24 cellular contexts compared by ENCODE assay signal in genomic region chr3:114823061-114823460, GRCh38.
A peak's percentile ranks its signal among the peaks of the same experiment; 100 is the strongest.
DNase-seq lines count a peak whose midpoint lies in the region; ATAC-seq and TF ChIP-seq lines count a peak whose summit lies in the region.
"Had no signal": no experiment of that assay in that cellular context is flagged by ENCODE, and none has a peak within 500 bp of the region (broad histone marks: within the 10 kb centered on the region; RNA-seq: fewer than 3 reads in every experiment).

No MANE protein-coding gene starts in this region.

- no peak overlapping the region for H2AK5ac ChIP-seq in IMR-90 (ENCODE audit: low read depth, low read length)

- H3K79me1 ChIP-seq in IMR-90 (ENCODE audit: low read depth in 1 of 2, low read length in 2 of 2): no peaks in the 10 kb centered on the region; a peak in 1 of 4 replicates

- no peaks in the 10 kb centered on the region for H4K20me1 ChIP-seq in IMR-90 (ENCODE audit: insufficient read depth, low read length)

- no peaks in the 10 kb centered on the region for H3K4me1 ChIP-seq in IMR-90 (ENCODE audit: control insufficient read depth, insufficient read depth, low read length)
- no peaks in the 10 kb centered on the region for H3K4me1 ChIP-seq in CD4-positive, alpha-beta memory T cell (ENCODE audit: insufficient read depth, low read length)
- H3K4me1 ChIP-seq: A549; BE2C; BLaER1 treated with 17β-estradiol and CSF1 and Interleukin-3, amounts not matched to agents 10 nM and 100 nM had no signal

- H3K9me3 ChIP-seq in IMR-90 (ENCODE audit: control insufficient read depth, insufficient read depth, low read length): no peaks in the 10 kb centered on the region
- no peaks in the 10 kb centered on the region for H3K9me3 ChIP-seq in CD4-positive, alpha-beta memory T cell (ENCODE audit: control insufficient read depth in 1 of 2, low read length in 2 of 2)
- H3K9me3 ChIP-seq: A549; BE2C; BLaER1 treated with 17β-estradiol and CSF1 and Interleukin-3, amounts not matched to agents 10 nM and 100 nM had no signal

- no peak overlapping the region for H3K4me3 ChIP-seq in IMR-90 (ENCODE audit: insufficient read depth, low read depth, low read length)
- no peak overlapping the region for H3K4me3 ChIP-seq in CD4-positive, alpha-beta memory T cell (ENCODE audit: low read length in 2 of 2)
- H3K4me3 ChIP-seq: A549; BLaER1 treated with 17β-estradiol and CSF1 and Interleukin-3, amounts not matched to agents 10 nM and 100 nM; GM23248 had no signal

- dilution Hi-C loops in IMR-90 (cut with HindIII; ENCODE audit: low sequenced_read_pairs, unreplicated experiment): no loop called here

- no peak overlapping the region for H4K91ac ChIP-seq in IMR-90 (ENCODE audit: insufficient read depth, low read depth, low read length)

- no peak overlapping the region for H2BK15ac ChIP-seq in IMR-90 (ENCODE audit: low read depth, low read length)

- H3K23ac ChIP-seq in IMR-90 (ENCODE audit: low read depth, low read length): no peak overlapping the region

- H3K14ac ChIP-seq in IMR-90 (replicated peaks; ENCODE audit: low read depth, low read length): no peak overlapping the region

- H3K27me3 ChIP-seq in IMR-90 (ENCODE audit: control insufficient read depth, insufficient read depth, low read length): no peaks in the 10 kb centered on the region
- no peaks in the 10 kb centered on the region for H3K27me3 ChIP-seq in CD4-positive, alpha-beta memory T cell (ENCODE audit: insufficient read depth, low read length)
- H3K27me3 ChIP-seq: BE2C; BLaER1 treated with 17β-estradiol and CSF1 and Interleukin-3, amounts not matched to agents 10 nM and 100 nM had no signal

- no peaks in the 10 kb centered on the region for H3K9me1 ChIP-seq in IMR-90 (ENCODE audit: insufficient read depth, low read length)

- H3K27ac ChIP-seq in IMR-90 (ENCODE audit: insufficient read depth, low read length): no peak overlapping the region
- no peak overlapping the region for H3K27ac ChIP-seq in CD4-positive, alpha-beta memory T cell (ENCODE audit: low read depth, low read length)
- H3K27ac ChIP-seq: 22Rv1; A549; BLaER1 treated with 17β-estradiol and CSF1 and Interleukin-3, amounts not matched to agents 10 nM and 100 nM; GM23248 had no signal

- peaks cover 0 to 7% (median 2%) of the 10 kb centered on the region in 4 donors for H3K4me1 Mint-ChIP-seq in CD4-positive, alpha-beta memory T cell
- H3K4me1 Mint-ChIP-seq: CD14-positive monocyte had no signal

- no peak overlapping the region for H3K4ac ChIP-seq in IMR-90 (ENCODE audit: low read depth, low read length)

- H3K9ac ChIP-seq in IMR-90 (ENCODE audit: low read depth, low read length): no peak overlapping the region
- H3K9ac ChIP-seq: BLaER1 treated with 17β-estradiol and CSF1 and Interleukin-3, amounts not matched to agents 10 nM and 100 nM; GM23248 had no signal

- H3K56ac ChIP-seq in IMR-90 (ENCODE audit: extremely low read depth, insufficient read depth, low read length): no peak overlapping the region

- H3K4me2 ChIP-seq in IMR-90 (ENCODE audit: low read depth, low read length): no peak overlapping the region
- H3K4me2 ChIP-seq: A549; BLaER1 treated with 17β-estradiol and CSF1 and Interleukin-3, amounts not matched to agents 10 nM and 100 nM had no signal

- DNase-seq in DMS 273 (lab: John Stamatoyannopoulos, UW; ENCODE audit: unreplicated experiment): peak; percentile 84
- DNase-seq in IMR-90: no peak
- peak; percentile 20 for DNase-seq in NCI-H446 treated with DMSO at 0.1 percent for 48 hours (lab: John Stamatoyannopoulos, UW)
- DNase-seq in cerebellum (ENCODE audit: low spot score): peak; percentile 29
- DNase-seq in CD4-positive, alpha-beta memory T cell: no peak
- no peak for DNase-seq in kidney tubule cell (ENCODE audit: low spot score)
- no peak for DNase-seq in 8988T
- DNase-seq: ACHN; AML-193; BE2C; Calu3; CD4-positive, alpha-beta T cell; COR-L47; DMS79; EL; GF-D8; GM23248; H7; HCEC 1CT had no signal

- TF ChIP-seq RAD21 in IMR-90 (IDR thresholded peaks at IDR 0.05; ENCODE audit: low read length): no peak

- H2AK9ac ChIP-seq in IMR-90 (replicated peaks; ENCODE audit: low read depth, low read length, poor library complexity): no peak overlapping the region

- H3K36me3 ChIP-seq in IMR-90 (ENCODE audit: control insufficient read depth, insufficient read depth, low read length): no peaks in the 10 kb centered on the region
- no peaks in the 10 kb centered on the region for H3K36me3 ChIP-seq in CD4-positive, alpha-beta memory T cell (ENCODE audit: insufficient read depth, low read length)
- H3K36me3 ChIP-seq: BE2C; BLaER1 treated with 17β-estradiol and CSF1 and Interleukin-3, amounts not matched to agents 10 nM and 100 nM had no signal

- H3K27ac Mint-ChIP-seq in CD4-positive, alpha-beta memory T cell: no peak overlapping the region
- H3K27ac Mint-ChIP-seq: CD14-positive monocyte; CD4-positive, alpha-beta T cell had no signal

- no peak for ATAC-seq in IMR-90 (ENCODE audit: low read depth)
- no peak for ATAC-seq in GM18868 (IDR thresholded peaks at IDR 0.05; ENCODE audit: unreplicated experiment)
- ATAC-seq: A549 had no signal

- intact Hi-C loops in IMR-90 (cut with micrococcal nuclease): loop anchor here (2.0 kb wide), 1 partner anchor 442 kb away; no protein-coding TSS in a partner anchor
- intact Hi-C loops in CD4-positive, alpha-beta memory T cell (cut with micrococcal nuclease): loop anchor here (10.0 kb wide), 1 partner anchor 872 kb away; no protein-coding TSS in a partner anchor

- POLR2A ChIA-PET in IMR-90 (lab: Charles Lee; ENCODE audit: unreplicated experiment): no interaction called here
- POLR2A ChIA-PET in CD4-positive, alpha-beta memory T cell (lab: Charles Lee; ENCODE audit: partially characterized antibody): no interaction called here

- no peak overlapping the region for H3K4me3 Mint-ChIP-seq in CD4-positive, alpha-beta memory T cell
- H3K4me3 Mint-ChIP-seq: CD14-positive monocyte; CD4-positive, alpha-beta T cell had no signal

- no peaks in the 10 kb centered on the region for H3K27me3 Mint-ChIP-seq in CD4-positive, alpha-beta memory T cell
- H3K27me3 Mint-ChIP-seq: CD4-positive, alpha-beta T cell had no signal

- no peaks in the 10 kb centered on the region for H3K36me3 Mint-ChIP-seq in CD4-positive, alpha-beta memory T cell
- H3K36me3 Mint-ChIP-seq: CD14-positive monocyte had no signal

- CTCF ChIA-PET in IMR-90 (lab: Yijun Ruan, JAX): interaction anchor here (1.2 kb wide), 1 partner anchor 269 kb away, joined by 3 read pairs; no protein-coding TSS in a partner anchor
- CTCF ChIA-PET in CD4-positive, alpha-beta memory T cell (lab: Charles Lee; ENCODE audit: partially characterized antibody): no interaction called here

- H2BK120ac ChIP-seq in IMR-90 (ENCODE audit: low read depth, low read length): no peak overlapping the region

- no peak overlapping the region for H4K8ac ChIP-seq in IMR-90 (ENCODE audit: low read depth in 2 of 2, low read length in 2 of 2)

- no peak overlapping the region for H4K5ac ChIP-seq in IMR-90 (ENCODE audit: low read depth, low read length)

- BruUV-seq in IMR-90 (replicated peaks; lab: Mats Ljungman, UMichigan): no TSS peak

- H2BK5ac ChIP-seq in IMR-90 (ENCODE audit: low read depth, low read length, poor library complexity, severe bottlenecking): no peak overlapping the region

- in situ Hi-C loops in IMR-90 (cut with MboI; ENCODE audit: low sequenced_read_pairs): no loop called here

- no peak overlapping the region for H2AFZ ChIP-seq in IMR-90 (replicated peaks; ENCODE audit: low read length, poor library complexity)
- H2AFZ ChIP-seq: GM23248 had no signal

- no peak for TF ChIP-seq CTCF in IMR-90 (conservative IDR thresholded peaks at IDR 0.05; ENCODE audit: low read depth, low read length)

- no peak for TF ChIP-seq POLR2A in IMR-90 (IDR thresholded peaks at IDR 0.05; ENCODE audit: low read depth, low read length)

- no peaks in the 10 kb centered on the region for H3K9me3 Mint-ChIP-seq in CD4-positive, alpha-beta memory T cell
- H3K9me3 Mint-ChIP-seq: CD14-positive monocyte; CD4-positive, alpha-beta T cell had no signal

- H3K18ac ChIP-seq in IMR-90 (ENCODE audit: low read depth, low read length): no peak overlapping the region

- peak overlapping the region; percentile 61; the same call in 1 of the 2 replicates for H2BK20ac ChIP-seq in IMR-90 (ENCODE audit: low read depth, low read length)

TF ChIP-seq in IMR-90, 13 proteins besides CTCF, POLR2A, EP300 and RAD21:
- TF ChIP-seq MXI1 (IDR thresholded peaks at IDR 0.05; ENCODE audit: borderline replicate concordance, low read depth, low read length) (no peak), MAZ (IDR thresholded peaks at IDR 0.05; ENCODE audit: borderline replicate concordance, low read depth, low read length) (no peak), ELK1 (IDR thresholded peaks at IDR 0.05; ENCODE audit: borderline replicate concordance, low read depth, low read length) (no peak), MAFK (IDR thresholded peaks at IDR 0.05; ENCODE audit: low read depth, low read length) (no peak), RFX5 (IDR thresholded peaks at IDR 0.05; ENCODE audit: low read depth, low read length) (no peak)

Comparison
In these comparisons a context has a peak if more than half of its experiments do, and no peak if none do; other contexts are left out.
1. DNase-seq: peak in DMS 273 (single experiment), NCI-H446 treated with DMSO at 0.1 percent for 48 hours (single experiment) and cerebellum (single experiment); none in IMR-90 (single experiment), CD4-positive, alpha-beta memory T cell (0 of 5), kidney tubule cell (single experiment) and 8988T (single experiment).